In genomic region chr22:37496651-37497599, GRCh38 we compare ENCODE assay signal across 11 cellular contexts. TPM values are rescaled to one million over a fixed set of nuclear protein-coding genes. Genes with fewer than 3 reads are reported as not detected.
DNase-seq lines count a peak whose midpoint lies in the region; ATAC-seq and TF ChIP-seq lines count a peak whose summit lies in the region.
"Had no signal": no experiment of that assay in that cellular context is flagged by ENCODE, and none has a peak within 500 bp of the region (broad histone marks: within the 10 kb centered on the region; RNA-seq: fewer than 3 reads in every experiment).

No MANE protein-coding gene starts in this region.

- H3K36me3 Mint-ChIP-seq in endothelial cell (ENCODE audit: low read depth, unreplicated experiment) (peaks cover 22% of the 10 kb centered on the region), neural progenitor cell (peaks cover 2% of the 10 kb centered on the region)
- no peaks in the 10 kb centered on the region for H3K36me3 Mint-ChIP-seq in activated T-helper 17 cell treated with anti-CD3 and anti-CD28 coated beads, Interleukin-2, amount 50 U/mL, for 72 hours (ENCODE audit: low read depth)
- H3K36me3 Mint-ChIP-seq: activated naive CD4-positive, alpha-beta T cell treated with anti-CD3 and anti-CD28 coated beads, Interleukin-2, amount 50 U/mL, for 24 hours had no signal

- peaks cover 9% of the 10 kb centered on the region for H3K27me3 Mint-ChIP-seq in endothelial cell (ENCODE audit: unreplicated experiment)
- H3K27me3 Mint-ChIP-seq in neural progenitor cell (ENCODE audit: insufficient read depth, low read depth), result peaks cover 22% of the 10 kb centered on the region
- peaks cover 4% of the 10 kb centered on the region for H3K27me3 Mint-ChIP-seq in activated T-helper 17 cell treated with anti-CD3 and anti-CD28 coated beads, Interleukin-2, amount 50 U/mL, for 72 hours
- H3K27me3 Mint-ChIP-seq: activated naive CD4-positive, alpha-beta T cell treated with anti-CD3 and anti-CD28 coated beads, Interleukin-2, amount 50 U/mL, for 24 hours had no signal

- H3K27me3 ChIP-seq in Panc1 (ENCODE audit: control insufficient read depth, insufficient read depth, low read length) (no peaks in the 10 kb centered on the region), neural progenitor cell (no peaks in the 10 kb centered on the region)

- no peaks in the 10 kb centered on the region for H3K9me3 Mint-ChIP-seq in endothelial cell (ENCODE audit: unreplicated experiment)
- H3K9me3 Mint-ChIP-seq in neural progenitor cell, result no peaks in the 10 kb centered on the region
- no peaks in the 10 kb centered on the region for H3K9me3 Mint-ChIP-seq in activated T-helper 17 cell treated with anti-CD3 and anti-CD28 coated beads, Interleukin-2, amount 50 U/mL, for 72 hours
- H3K9me3 Mint-ChIP-seq: activated naive CD4-positive, alpha-beta T cell treated with anti-CD3 and anti-CD28 coated beads, Interleukin-2, amount 50 U/mL, for 24 hours had no signal

- POLR2A ChIA-PET in Panc1 (lab: Charles Lee), result no interaction called here

- DNase-seq in ELF-1 (ENCODE audit: low read depth, low spot score) (peak; percentile 53), Panc1 (ENCODE audit: low read depth, low spot score) (peak; percentile 35), endothelial cell (ENCODE audit: low spot score) (no peak), neural progenitor cell (ENCODE audit: low spot score) (peak; percentile 63), KG1 (lab: John Stamatoyannopoulos, UW) (no peak), midbrain (lab: John Stamatoyannopoulos, UW) (no peak), middle frontal gyrus (ENCODE audit: extremely low spot score, low spot score) (no peak)
- DNase-seq: activated CD4-positive, alpha-beta T cell treated with anti-CD3 and anti-CD28 coated beads for 1 hour had no signal

- TF ChIP-seq CTCF in Panc1 (IDR thresholded peaks at IDR 0.05) (no peak), endothelial cell (IDR thresholded peaks at IDR 0.05; ENCODE audit: unreplicated experiment) (no peak), neural progenitor cell (IDR thresholded peaks at IDR 0.05) (no peak)

- H3K4me3 ChIP-seq in Panc1 (ENCODE audit: low read depth in 2 of 2, low read length in 2 of 2) (no peak overlapping the region), neural progenitor cell (no peak overlapping the region)
- H3K4me3 ChIP-seq: gastroesophageal sphincter had no signal

- no peak overlapping the region for H2AFZ ChIP-seq in neural progenitor cell (replicated peaks)

- ATAC-seq in Panc1, result peak; percentile 37
- ATAC-seq in activated T-helper 17 cell treated with anti-CD3 and anti-CD28 coated beads, Interleukin-2, amount 50 U/mL, for 72 hours (replicated peaks), result no peak
- ATAC-seq: gastroesophageal sphincter had no signal

- CTCF ChIA-PET in Panc1 (lab: Charles Lee), result interaction anchor here (1.3 kb wide), 1 partner anchor 24 kb away, joined by 3 read pairs; no protein-coding TSS in a partner anchor

- H3K9me3 ChIP-seq in Panc1 (ENCODE audit: control insufficient read depth, insufficient read depth, low read depth, low read length) (no peaks in the 10 kb centered on the region), neural progenitor cell (ENCODE audit: low read depth) (no peaks in the 10 kb centered on the region)
- H3K9me3 ChIP-seq: gastroesophageal sphincter had no signal

- intact Hi-C loops in Panc1 (cut with micrococcal nuclease; ENCODE audit: unreplicated experiment), result no loop called here

- H4K20me1 ChIP-seq in neural progenitor cell (ENCODE audit: low read depth), result no peaks in the 10 kb centered on the region

- H3F3A ChIP-seq in neural progenitor cell (ENCODE audit: low read depth), result no peaks in the 10 kb centered on the region

- H3K27ac Mint-ChIP-seq in endothelial cell (ENCODE audit: unreplicated experiment) (peak overlapping the region; percentile 64), neural progenitor cell (peak overlapping the region; percentile 57)
- H3K27ac Mint-ChIP-seq in activated T-helper 17 cell treated with anti-CD3 and anti-CD28 coated beads, Interleukin-2, amount 50 U/mL, for 72 hours, result no peak overlapping the region

- H3K27ac ChIP-seq in Panc1 (ENCODE audit: low read length), result peak overlapping the region; percentile 44; the same call in 1 of the 2 replicates
- no peak overlapping the region for H3K27ac ChIP-seq in neural progenitor cell
- H3K27ac ChIP-seq: gastroesophageal sphincter had no signal

- H3K4me2 ChIP-seq in neural progenitor cell, result no peak overlapping the region

- H3K4me1 ChIP-seq in Panc1 (ENCODE audit: control insufficient read depth, insufficient read depth, low read length) (peaks cover 58% of the 10 kb centered on the region), neural progenitor cell (peaks cover 11% of the 10 kb centered on the region)

- BruUV-seq in Panc1 (replicated peaks; lab: Mats Ljungman, UMichigan), result no TSS peak

- H3K4me3 Mint-ChIP-seq in endothelial cell (ENCODE audit: unreplicated experiment) (peak overlapping the region; percentile 25), neural progenitor cell (no peak overlapping the region)
- no peak overlapping the region for H3K4me3 Mint-ChIP-seq in activated T-helper 17 cell treated with anti-CD3 and anti-CD28 coated beads, Interleukin-2, amount 50 U/mL, for 72 hours
- H3K4me3 Mint-ChIP-seq: activated naive CD4-positive, alpha-beta T cell treated with anti-CD3 and anti-CD28 coated beads, Interleukin-2, amount 50 U/mL, for 24 hours had no signal

- no peaks in the 10 kb centered on the region for H3K79me2 ChIP-seq in neural progenitor cell (ENCODE audit: low read depth)

- no peak overlapping the region for H3K9ac ChIP-seq in neural progenitor cell

- H3K4me1 Mint-ChIP-seq in endothelial cell (ENCODE audit: unreplicated experiment) (peaks cover 16% of the 10 kb centered on the region), neural progenitor cell (peaks cover 46% of the 10 kb centered on the region)
- H3K4me1 Mint-ChIP-seq in activated T-helper 17 cell treated with anti-CD3 and anti-CD28 coated beads, Interleukin-2, amount 50 U/mL, for 72 hours, result peaks cover 15% of the 10 kb centered on the region

- in situ Hi-C loops in Panc1 (cut with HindIII; ENCODE audit: low pct_unique_long_range_greater_than_20kb, low sequenced_read_pairs), result no loop called here

- H3K36me3 ChIP-seq in Panc1 (ENCODE audit: control insufficient read depth, insufficient read depth, low read length) (no peaks in the 10 kb centered on the region), neural progenitor cell (no peaks in the 10 kb centered on the region)

RNA-seq across cellular contexts. Expression of gene MFNG, which starts 10.7 kb away (rescaled TPM):
- total RNA-seq in Panc1 (2021; ENCODE audit: unreplicated experiment) (7.1 TPM), endothelial cell (ENCODE audit: unreplicated experiment) (75.4 TPM), neural progenitor cell (ENCODE audit: low replicate concordance) (2.3 and 10.6 TPM in 2 replicates)
- 7.5 TPM for polyA plus RNA-seq in Panc1 (2012; ENCODE audit: insufficient read length)
- 100 to 1,000 TPM; 170 to 245 TPM for total RNA-seq in activated T-helper 17 cell treated with anti-CD3 and anti-CD28 coated beads, Interleukin-2, amount 50 U/mL, for 72 hours

RNA-seq across cellular contexts. Expression of gene CARD10, which starts 22.3 kb away (rescaled TPM):
- total RNA-seq in Panc1 (2021; ENCODE audit: unreplicated experiment) (43.1 TPM), endothelial cell (ENCODE audit: unreplicated experiment) (26.0 TPM), neural progenitor cell (ENCODE audit: low replicate concordance) (1.5 and 6.2 TPM in 2 replicates)
- polyA plus RNA-seq in Panc1 (2012; ENCODE audit: insufficient read length), result 49.6 TPM
- total RNA-seq in activated T-helper 17 cell treated with anti-CD3 and anti-CD28 coated beads, Interleukin-2, amount 50 U/mL, for 72 hours, result under 1 TPM in 1 of 2 donors, not detected in 1; 0.09 TPM

Comparison
In these comparisons a context has a peak if more than half of its experiments do, and no peak if none do; other contexts are left out.
1. DNase-seq: peak in ELF-1 (single experiment), Panc1 (single experiment) and neural progenitor cell (single experiment); none in endothelial cell (single experiment), KG1 (single experiment), midbrain (single experiment) and middle frontal gyrus (single experiment).